In genomic region chr6:109153752-109154151, GRCh38 we compare ENCODE assay signal across 29 cellular contexts.
"Had no signal": no experiment of that assay in that cellular context is flagged by ENCODE, and none has a peak within 500 bp of the region (broad histone marks: within the 10 kb centered on the region; RNA-seq: fewer than 3 reads in every experiment).

No MANE protein-coding gene starts in this region.

- H3K9me3 ChIP-seq: neutrophil, testis, thyroid gland, vagina had no signal

- H3K36me3 Mint-ChIP-seq: natural killer cell had no signal

- H3K9ac ChIP-seq: neural progenitor cell had no signal

- H3K4me2 ChIP-seq: neural progenitor cell had no signal

- H3K27ac ChIP-seq: left ventricle myocardium inferior, neural progenitor cell, neutrophil, right atrium auricular region, skin epidermis, spleen, stomach, testis, thyroid gland, transverse colon, upper lobe of left lung, vagina had no signal

- H3K36me3 ChIP-seq: neutrophil, thyroid gland had no signal

- H3K27me3 ChIP-seq: neural progenitor cell, neutrophil, right atrium auricular region, spleen, stomach, testis, thyroid gland, transverse colon, upper lobe of left lung, vagina had no signal

- H3K9me3 Mint-ChIP-seq: natural killer cell had no signal

- H3K4me3 Mint-ChIP-seq: immature natural killer cell; mesothelial cell of epicardium; naive B cell; natural killer cell; nephron progenitor cell; neural progenitor cell; stimulated activated memory B cell treated with anti-CD40 and anti-IgM and Interleukin-4, amounts not matched to agents 10 μg/mL and 1 μg/mL and 100 μg/mL, for 72 hours had no signal

- H3K4me1 Mint-ChIP-seq: immature natural killer cell; naive B cell; natural killer cell; nephron progenitor cell; neural progenitor cell; stimulated activated memory B cell treated with anti-CD40 and anti-IgM and Interleukin-4, amounts not matched to agents 10 μg/mL and 1 μg/mL and 100 μg/mL, for 72 hours had no signal

- H3K27ac Mint-ChIP-seq: immature natural killer cell; mesothelial cell of epicardium; naive B cell; natural killer cell; nephron progenitor cell; neural progenitor cell; stimulated activated memory B cell treated with anti-CD40 and anti-IgM and Interleukin-4, amounts not matched to agents 10 μg/mL and 1 μg/mL and 100 μg/mL, for 72 hours had no signal

- ATAC-seq: natural killer cell; sciatic nerve; stimulated activated memory B cell treated with anti-CD40 and anti-IgM and Interleukin-4, amounts not matched to agents 10 μg/mL and 1 μg/mL and 100 μg/mL, for 72 hours; stimulated activated naive CD8-positive, alpha-beta T cell treated with anti-CD3 and anti-CD28 coated beads, Interleukin-15, Interleukin-2, amounts not matched to agents 100 U/mL and 50 U/mL, for 24 hours had no signal

- DNase-seq: hypothalamus; immature natural killer cell; islet precursor cell; left ventricle myocardium inferior; mesendoderm; naive B cell; natural killer cell; nephron progenitor cell; occipital lobe; spleen; stimulated activated CD4-positive, alpha-beta T cell treated with anti-CD3 and anti-CD28 coated beads, Interleukin-2, amount 100 ng/mL, for 48 hours; stimulated activated CD4-positive, alpha-beta T cell treated with anti-CD3 and anti-CD28 coated beads, Interleukin-4, amount 100 ng/mL, for 4 hours; stimulated activated CD8-positive, alpha-beta memory T cell treated with anti-CD3 and anti-CD28 coated beads, Interleukin-4, amount 100 ng/mL, for 48 hours; stimulated activated naive CD8-positive, alpha-beta T cell treated with anti-CD3 and anti-CD28 coated beads, Interleukin-15, Interleukin-2, amounts not matched to agents 100 U/mL and 50 U/mL, for 24 hours; stomach; testis; thyroid gland; transverse colon; upper lobe of left lung had no signal

- H3K4me1 ChIP-seq: left ventricle myocardium inferior, neural progenitor cell, right atrium auricular region, spleen, stomach, testis, thyroid gland, transverse colon, upper lobe of left lung, vagina had no signal

- H3K4me3 ChIP-seq: left ventricle myocardium inferior, lung, neural progenitor cell, right atrium auricular region, skin epidermis, spleen, stomach, testis, thyroid gland, transverse colon, upper lobe of left lung, vagina had no signal

- H2AFZ ChIP-seq: neural progenitor cell had no signal

- H3K27me3 Mint-ChIP-seq: naive B cell; progenitor cell of endocrine pancreas; stimulated activated memory B cell treated with anti-CD40 and anti-IgM and Interleukin-4, amounts not matched to agents 10 μg/mL and 1 μg/mL and 100 μg/mL, for 72 hours had no signal
